ENCODE assay signal across 2 cellular contexts in the genomic region with DNA sequence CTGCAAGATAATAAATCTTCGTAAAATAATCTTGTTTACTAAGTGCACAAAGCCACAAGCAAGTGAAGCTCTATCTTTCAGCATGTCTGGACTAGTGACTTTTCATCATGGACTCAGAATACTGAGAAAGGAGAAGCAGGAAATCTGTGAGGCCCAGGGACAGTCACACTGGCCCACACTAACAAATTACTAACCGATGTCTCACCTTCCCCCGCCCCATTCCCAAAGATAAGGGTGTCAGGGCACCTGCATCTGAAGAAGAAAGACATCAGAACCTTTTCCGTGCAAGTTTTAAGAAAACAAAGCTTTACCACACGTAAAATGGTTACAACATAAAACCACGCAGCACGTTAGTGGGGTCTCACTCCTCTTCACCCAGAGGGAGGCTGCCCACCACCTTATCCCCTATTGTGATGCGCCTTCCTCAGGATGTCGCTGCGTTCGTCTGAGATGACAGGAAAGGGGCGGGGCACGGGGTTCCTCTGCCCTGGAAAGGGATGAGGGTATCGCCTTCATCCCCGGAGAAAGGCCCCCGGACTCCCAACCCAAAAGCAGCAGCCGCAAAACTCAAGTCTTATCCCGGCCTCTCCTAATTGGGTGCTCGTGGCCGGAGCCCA.
TF ChIP-seq lines count a peak whose summit lies in the region.

No MANE protein-coding gene starts in this region.

TF ChIP-seq in HEK293, 187 proteins besides CTCF, POLR2A, EP300 and RAD21 (continues in another document):
- TF ChIP-seq KLF7 (tag by site-specific recombination; IDR thresholded peaks at IDR 0.05; ENCODE audit: borderline replicate concordance) (no peak), ZNF561 (tag by site-specific recombination; IDR thresholded peaks at IDR 0.05; ENCODE audit: borderline replicate concordance) (no peak), PRDM1 (tag by site-specific recombination; IDR thresholded peaks at IDR 0.05) (no peak), ZNF132 (tag by site-specific recombination; IDR thresholded peaks at IDR 0.05; ENCODE audit: borderline replicate concordance) (no peak), ZNF426 (tag by site-specific recombination; IDR thresholded peaks at IDR 0.05) (no peak), ZNF335 (tag by site-specific recombination; conservative IDR thresholded peaks at IDR 0.05) (no peak), KLF9 (tag by site-specific recombination; IDR thresholded peaks at IDR 0.05; ENCODE audit: low read depth) (peak; percentile 40), ZNF302 (tag by site-specific recombination; IDR thresholded peaks at IDR 0.05; ENCODE audit: low read depth) (no peak), ZFHX2 (tag by site-specific recombination; conservative IDR thresholded peaks at IDR 0.05) (no peak), HOXC10 (CRISPR knock-in tag; IDR thresholded peaks at IDR 0.05) (no peak), ZNF19 (tag by site-specific recombination; IDR thresholded peaks at IDR 0.05; ENCODE audit: low read depth) (no peak), KLF16 (tag by site-specific recombination; IDR thresholded peaks at IDR 0.05) (no peak)
- TF ChIP-seq, protein P1, sequence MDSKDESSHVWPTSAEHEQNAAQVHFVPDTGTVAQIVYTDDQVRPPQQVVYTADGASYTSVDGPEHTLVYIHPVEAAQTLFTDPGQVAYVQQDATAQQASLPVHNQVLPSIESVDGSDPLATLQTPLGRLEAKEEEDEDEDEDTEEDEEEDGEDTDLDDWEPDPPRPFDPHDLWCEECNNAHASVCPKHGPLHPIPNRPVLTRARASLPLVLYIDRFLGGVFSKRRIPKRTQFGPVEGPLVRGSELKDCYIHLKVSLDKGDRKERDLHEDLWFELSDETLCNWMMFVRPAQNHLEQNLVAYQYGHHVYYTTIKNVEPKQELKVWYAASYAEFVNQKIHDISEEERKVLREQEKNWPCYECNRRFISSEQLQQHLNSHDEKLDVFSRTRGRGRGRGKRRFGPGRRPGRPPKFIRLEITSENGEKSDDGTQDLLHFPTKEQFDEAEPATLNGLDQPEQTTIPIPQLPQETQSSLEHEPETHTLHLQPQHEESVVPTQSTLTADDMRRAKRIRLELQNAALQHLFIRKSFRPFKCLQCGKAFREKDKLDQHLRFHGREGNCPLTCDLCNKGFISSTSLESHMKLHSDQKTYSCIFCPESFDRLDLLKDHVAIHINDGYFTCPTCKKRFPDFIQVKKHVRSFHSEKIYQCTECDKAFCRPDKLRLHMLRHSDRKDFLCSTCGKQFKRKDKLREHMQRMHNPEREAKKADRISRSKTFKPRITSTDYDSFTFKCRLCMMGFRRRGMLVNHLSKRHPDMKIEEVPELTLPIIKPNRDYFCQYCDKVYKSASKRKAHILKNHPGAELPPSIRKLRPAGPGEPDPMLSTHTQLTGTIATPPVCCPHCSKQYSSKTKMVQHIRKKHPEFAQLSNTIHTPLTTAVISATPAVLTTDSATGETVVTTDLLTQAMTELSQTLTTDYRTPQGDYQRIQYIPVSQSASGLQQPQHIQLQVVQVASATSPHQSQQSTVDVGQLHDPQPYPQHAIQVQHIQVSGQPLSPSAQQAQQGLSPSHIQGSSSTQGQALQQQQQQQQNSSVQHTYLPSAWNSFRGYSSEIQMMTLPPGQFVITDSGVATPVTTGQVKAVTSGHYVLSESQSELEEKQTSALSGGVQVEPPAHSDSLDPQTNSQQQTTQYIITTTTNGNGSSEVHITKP (tag by site-specific recombination; IDR thresholded peaks at IDR 0.05): peak; percentile 35; the same call in 1 of the 2 replicates
- TF ChIP-seq, protein P2, sequence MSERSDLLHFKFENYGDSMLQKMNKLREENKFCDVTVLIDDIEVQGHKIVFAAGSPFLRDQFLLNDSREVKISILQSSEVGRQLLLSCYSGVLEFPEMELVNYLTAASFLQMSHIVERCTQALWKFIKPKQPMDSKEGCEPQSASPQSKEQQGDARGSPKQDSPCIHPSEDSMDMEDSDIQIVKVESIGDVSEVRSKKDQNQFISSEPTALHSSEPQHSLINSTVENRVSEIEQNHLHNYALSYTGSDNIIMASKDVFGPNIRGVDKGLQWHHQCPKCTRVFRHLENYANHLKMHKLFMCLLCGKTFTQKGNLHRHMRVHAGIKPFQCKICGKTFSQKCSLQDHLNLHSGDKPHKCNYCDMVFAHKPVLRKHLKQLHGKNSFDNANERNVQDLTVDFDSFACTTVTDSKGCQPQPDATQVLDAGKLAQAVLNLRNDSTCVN (tag by site-specific recombination; optimal IDR thresholded peaks at IDR 0.05): no peak
- TF ChIP-seq, protein P3, sequence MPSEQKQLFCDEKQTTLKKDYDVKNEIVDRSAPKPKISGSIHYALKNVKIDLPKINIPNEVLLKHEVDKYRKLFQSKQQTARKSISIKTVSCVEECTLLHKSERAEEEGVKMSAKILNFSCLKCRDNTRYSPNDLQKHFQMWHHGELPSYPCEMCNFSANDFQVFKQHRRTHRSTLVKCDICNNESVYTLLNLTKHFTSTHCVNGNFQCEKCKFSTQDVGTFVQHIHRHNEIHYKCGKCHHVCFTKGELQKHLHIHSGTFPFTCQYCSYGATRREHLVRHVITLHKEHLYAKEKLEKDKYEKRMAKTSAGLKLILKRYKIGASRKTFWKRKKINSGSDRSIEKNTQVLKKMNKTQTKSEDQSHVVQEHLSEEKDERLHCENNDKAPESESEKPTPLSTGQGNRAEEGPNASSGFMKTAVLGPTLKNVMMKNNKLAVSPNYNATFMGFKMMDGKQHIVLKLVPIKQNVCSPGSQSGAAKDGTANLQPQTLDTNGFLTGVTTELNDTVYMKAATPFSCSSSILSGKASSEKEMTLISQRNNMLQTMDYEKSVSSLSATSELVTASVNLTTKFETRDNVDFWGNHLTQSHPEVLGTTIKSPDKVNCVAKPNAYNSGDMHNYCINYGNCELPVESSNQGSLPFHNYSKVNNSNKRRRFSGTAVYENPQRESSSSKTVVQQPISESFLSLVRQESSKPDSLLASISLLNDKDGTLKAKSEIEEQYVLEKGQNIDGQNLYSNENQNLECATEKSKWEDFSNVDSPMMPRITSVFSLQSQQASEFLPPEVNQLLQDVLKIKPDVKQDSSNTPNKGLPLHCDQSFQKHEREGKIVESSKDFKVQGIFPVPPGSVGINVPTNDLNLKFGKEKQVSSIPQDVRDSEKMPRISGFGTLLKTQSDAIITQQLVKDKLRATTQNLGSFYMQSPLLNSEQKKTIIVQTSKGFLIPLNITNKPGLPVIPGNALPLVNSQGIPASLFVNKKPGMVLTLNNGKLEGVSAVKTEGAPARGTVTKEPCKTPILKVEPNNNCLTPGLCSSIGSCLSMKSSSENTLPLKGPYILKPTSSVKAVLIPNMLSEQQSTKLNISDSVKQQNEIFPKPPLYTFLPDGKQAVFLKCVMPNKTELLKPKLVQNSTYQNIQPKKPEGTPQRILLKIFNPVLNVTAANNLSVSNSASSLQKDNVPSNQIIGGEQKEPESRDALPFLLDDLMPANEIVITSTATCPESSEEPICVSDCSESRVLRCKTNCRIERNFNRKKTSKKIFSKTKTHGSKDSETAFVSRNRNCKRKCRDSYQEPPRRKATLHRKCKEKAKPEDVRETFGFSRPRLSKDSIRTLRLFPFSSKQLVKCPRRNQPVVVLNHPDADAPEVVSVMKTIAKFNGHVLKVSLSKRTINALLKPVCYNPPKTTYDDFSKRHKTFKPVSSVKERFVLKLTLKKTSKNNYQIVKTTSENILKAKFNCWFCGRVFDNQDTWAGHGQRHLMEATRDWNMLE (tag by site-specific recombination; conservative IDR thresholded peaks at IDR 0.05; ENCODE audit: low read depth): no peak

TF ChIP-seq in GM12878, 131 proteins besides CTCF, POLR2A, EP300 and RAD21:
- TF ChIP-seq DPF2 (IDR thresholded peaks at IDR 0.05): peak; percentile 21; the same call in 1 of the 2 replicates
- TF ChIP-seq, protein P4, sequence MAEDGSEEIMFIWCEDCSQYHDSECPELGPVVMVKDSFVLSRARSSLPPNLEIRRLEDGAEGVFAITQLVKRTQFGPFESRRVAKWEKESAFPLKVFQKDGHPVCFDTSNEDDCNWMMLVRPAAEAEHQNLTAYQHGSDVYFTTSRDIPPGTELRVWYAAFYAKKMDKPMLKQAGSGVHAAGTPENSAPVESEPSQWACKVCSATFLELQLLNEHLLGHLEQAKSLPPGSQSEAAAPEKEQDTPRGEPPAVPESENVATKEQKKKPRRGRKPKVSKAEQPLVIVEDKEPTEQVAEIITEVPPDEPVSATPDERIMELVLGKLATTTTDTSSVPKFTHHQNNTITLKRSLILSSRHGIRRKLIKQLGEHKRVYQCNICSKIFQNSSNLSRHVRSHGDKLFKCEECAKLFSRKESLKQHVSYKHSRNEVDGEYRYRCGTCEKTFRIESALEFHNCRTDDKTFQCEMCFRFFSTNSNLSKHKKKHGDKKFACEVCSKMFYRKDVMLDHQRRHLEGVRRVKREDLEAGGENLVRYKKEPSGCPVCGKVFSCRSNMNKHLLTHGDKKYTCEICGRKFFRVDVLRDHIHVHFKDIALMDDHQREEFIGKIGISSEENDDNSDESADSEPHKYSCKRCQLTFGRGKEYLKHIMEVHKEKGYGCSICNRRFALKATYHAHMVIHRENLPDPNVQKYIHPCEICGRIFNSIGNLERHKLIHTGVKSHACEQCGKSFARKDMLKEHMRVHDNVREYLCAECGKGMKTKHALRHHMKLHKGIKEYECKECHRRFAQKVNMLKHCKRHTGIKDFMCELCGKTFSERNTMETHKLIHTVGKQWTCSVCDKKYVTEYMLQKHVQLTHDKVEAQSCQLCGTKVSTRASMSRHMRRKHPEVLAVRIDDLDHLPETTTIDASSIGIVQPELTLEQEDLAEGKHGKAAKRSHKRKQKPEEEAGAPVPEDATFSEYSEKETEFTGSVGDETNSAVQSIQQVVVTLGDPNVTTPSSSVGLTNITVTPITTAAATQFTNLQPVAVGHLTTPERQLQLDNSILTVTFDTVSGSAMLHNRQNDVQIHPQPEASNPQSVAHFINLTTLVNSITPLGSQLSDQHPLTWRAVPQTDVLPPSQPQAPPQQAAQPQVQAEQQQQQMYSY (CRISPR knock-in tag; IDR thresholded peaks at IDR 0.05): no peak
- peak in 1 of 2 experiments; percentile 51; a peak in 1 of 4 replicates for TF ChIP-seq IKZF2 (IDR thresholded peaks at IDR 0.05)
- TF ChIP-seq SUPT20H (IDR thresholded peaks at IDR 0.05; ENCODE audit: borderline replicate concordance, control insufficient read depth, low read depth, low read length): no peak
- TF ChIP-seq TBL1XR1 (IDR thresholded peaks at IDR 0.05; ENCODE audit: low read depth, low read length): no peak
- TF ChIP-seq, protein P5, sequence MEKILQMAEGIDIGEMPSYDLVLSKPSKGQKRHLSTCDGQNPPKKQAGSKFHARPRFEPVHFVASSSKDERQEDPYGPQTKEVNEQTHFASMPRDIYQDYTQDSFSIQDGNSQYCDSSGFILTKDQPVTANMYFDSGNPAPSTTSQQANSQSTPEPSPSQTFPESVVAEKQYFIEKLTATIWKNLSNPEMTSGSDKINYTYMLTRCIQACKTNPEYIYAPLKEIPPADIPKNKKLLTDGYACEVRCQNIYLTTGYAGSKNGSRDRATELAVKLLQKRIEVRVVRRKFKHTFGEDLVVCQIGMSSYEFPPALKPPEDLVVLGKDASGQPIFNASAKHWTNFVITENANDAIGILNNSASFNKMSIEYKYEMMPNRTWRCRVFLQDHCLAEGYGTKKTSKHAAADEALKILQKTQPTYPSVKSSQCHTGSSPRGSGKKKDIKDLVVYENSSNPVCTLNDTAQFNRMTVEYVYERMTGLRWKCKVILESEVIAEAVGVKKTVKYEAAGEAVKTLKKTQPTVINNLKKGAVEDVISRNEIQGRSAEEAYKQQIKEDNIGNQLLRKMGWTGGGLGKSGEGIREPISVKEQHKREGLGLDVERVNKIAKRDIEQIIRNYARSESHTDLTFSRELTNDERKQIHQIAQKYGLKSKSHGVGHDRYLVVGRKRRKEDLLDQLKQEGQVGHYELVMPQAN (conservative IDR thresholded peaks at IDR 0.05): 0 out of 2 replicates have a peak, but pooled peaks have one; percentile 62
- peak; percentile 54; the same call in 1 of the 2 replicates for TF ChIP-seq IKZF1 (conservative IDR thresholded peaks at IDR 0.05)
- no peak for TF ChIP-seq ZNF24 (IDR thresholded peaks at IDR 0.05)
- TF ChIP-seq, protein P6, sequence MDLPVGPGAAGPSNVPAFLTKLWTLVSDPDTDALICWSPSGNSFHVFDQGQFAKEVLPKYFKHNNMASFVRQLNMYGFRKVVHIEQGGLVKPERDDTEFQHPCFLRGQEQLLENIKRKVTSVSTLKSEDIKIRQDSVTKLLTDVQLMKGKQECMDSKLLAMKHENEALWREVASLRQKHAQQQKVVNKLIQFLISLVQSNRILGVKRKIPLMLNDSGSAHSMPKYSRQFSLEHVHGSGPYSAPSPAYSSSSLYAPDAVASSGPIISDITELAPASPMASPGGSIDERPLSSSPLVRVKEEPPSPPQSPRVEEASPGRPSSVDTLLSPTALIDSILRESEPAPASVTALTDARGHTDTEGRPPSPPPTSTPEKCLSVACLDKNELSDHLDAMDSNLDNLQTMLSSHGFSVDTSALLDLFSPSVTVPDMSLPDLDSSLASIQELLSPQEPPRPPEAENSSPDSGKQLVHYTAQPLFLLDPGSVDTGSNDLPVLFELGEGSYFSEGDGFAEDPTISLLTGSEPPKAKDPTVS (IDR thresholded peaks at IDR 0.05; ENCODE audit: low read depth, low read length): no peak
- no peak for TF ChIP-seq PML (IDR thresholded peaks at IDR 0.05; ENCODE audit: low read length)
